ENCODE assay signal across 8 cellular contexts in genomic region chr10:84097787-84098353, GRCh38. TPM values are rescaled to one million over a fixed set of nuclear protein-coding genes. Genes with fewer than 3 reads are reported as not detected.
DNase-seq lines count a peak whose midpoint lies in the region; ATAC-seq and TF ChIP-seq lines count a peak whose summit lies in the region.

No MANE protein-coding gene starts in this region.

- no peak overlapping the region for H3K27ac ChIP-seq in upper lobe of left lung

- H3K4me3 ChIP-seq in H7 (ENCODE audit: insufficient read depth, low read depth, low read length) (no peak overlapping the region), upper lobe of left lung (no peak overlapping the region)

- DNase-seq in AG20443 (ENCODE audit: low spot score) (peak; percentile 19), H7 (peak; percentile 26), SK-MEL-5 (ENCODE audit: low read depth, low spot score) (peak; percentile 39), iris pigment epithelial cell (ENCODE audit: low read depth) (peak; percentile 6), COLO829 (ENCODE audit: low spot score) (no peak), upper lobe of left lung (no peak)

- H3K9me3 ChIP-seq in upper lobe of left lung, result no peaks in the 10 kb centered on the region

- no peak for TF ChIP-seq CTCF in upper lobe of left lung (IDR thresholded peaks at IDR 0.05)

- no peak for TF ChIP-seq POLR2A in upper lobe of left lung (IDR thresholded peaks at IDR 0.05)

- TF ChIP-seq EP300 in upper lobe of left lung (IDR thresholded peaks at IDR 0.05), result no peak

- H3K4me1 ChIP-seq in upper lobe of left lung, result no peaks in the 10 kb centered on the region

- no peak for ATAC-seq in HG02885 (IDR thresholded peaks at IDR 0.05; ENCODE audit: poor library complexity, unreplicated experiment)
- ATAC-seq in upper lobe of left lung (ENCODE audit: low FRiP score in 2 of 2), result no peak
- ATAC-seq in GM18502 (IDR thresholded peaks at IDR 0.05; ENCODE audit: poor library complexity, unreplicated experiment), result no peak

- in situ Hi-C loops in SK-MEL-5 (cut with HindIII; ENCODE audit: low pct_unique_long_range_greater_than_20kb, low sequenced_read_pairs), result no loop called here

- 45 to 53% methylated on average over 4 of the region's 4 CpGs for WGBS in upper lobe of left lung, 2 donors

- no peaks in the 10 kb centered on the region for H3K36me3 ChIP-seq in H7 (replicated peaks; ENCODE audit: control insufficient read depth, insufficient read depth, low read length)
- no peaks in the 10 kb centered on the region for H3K36me3 ChIP-seq in upper lobe of left lung

- no peaks in the 10 kb centered on the region for H3K27me3 ChIP-seq in H7 (ENCODE audit: control insufficient read depth, insufficient read depth, low read length)
- no peaks in the 10 kb centered on the region for H3K27me3 ChIP-seq in upper lobe of left lung

RNA-seq across cellular contexts. Expression of gene GHITM, which starts 41.4 kb away (rescaled TPM):
- total RNA-seq in H7 (2014; rRNA removed; shearing (Covaris generic)), result 165 and 173 TPM in 2 replicates
- total RNA-seq in SK-MEL-5 (2014; rRNA removed; shearing (Covaris generic)), result 246 and 275 TPM in 2 replicates
- 181 and 191 TPM in 2 replicates for polyA plus RNA-seq in SK-MEL-5 (2015; cell fraction: cytosol; rRNA removed)
- 54.0 and 54.2 TPM in 2 replicates for polyA plus RNA-seq in SK-MEL-5 (2015; cell fraction: nucleus; rRNA removed)
- 100 to 1,000 TPM in 4 of 6 donors, 10 to 100 TPM in 2; 40.9 to 130 (median 113) TPM for total RNA-seq in upper lobe of left lung

Comparison
In these comparisons a context has a peak if more than half of its experiments do, and no peak if none do; other contexts are left out.
1. DNase-seq: peak in AG20443 (single experiment), H7 (single experiment), SK-MEL-5 (single experiment) and iris pigment epithelial cell (single experiment); none in COLO829 (single experiment) and upper lobe of left lung (0 of 2).